ENCODE assay signal across 1 cellular context in genomic region chr10:133318494-133319127, GRCh38.
TF ChIP-seq lines count a peak whose summit lies in the region.

No MANE protein-coding gene starts in this region.

TF ChIP-seq in HepG2, 621 proteins besides CTCF, POLR2A, EP300 and RAD21 (continued from another document and continues in another):
- TF ChIP-seq, protein P1, sequence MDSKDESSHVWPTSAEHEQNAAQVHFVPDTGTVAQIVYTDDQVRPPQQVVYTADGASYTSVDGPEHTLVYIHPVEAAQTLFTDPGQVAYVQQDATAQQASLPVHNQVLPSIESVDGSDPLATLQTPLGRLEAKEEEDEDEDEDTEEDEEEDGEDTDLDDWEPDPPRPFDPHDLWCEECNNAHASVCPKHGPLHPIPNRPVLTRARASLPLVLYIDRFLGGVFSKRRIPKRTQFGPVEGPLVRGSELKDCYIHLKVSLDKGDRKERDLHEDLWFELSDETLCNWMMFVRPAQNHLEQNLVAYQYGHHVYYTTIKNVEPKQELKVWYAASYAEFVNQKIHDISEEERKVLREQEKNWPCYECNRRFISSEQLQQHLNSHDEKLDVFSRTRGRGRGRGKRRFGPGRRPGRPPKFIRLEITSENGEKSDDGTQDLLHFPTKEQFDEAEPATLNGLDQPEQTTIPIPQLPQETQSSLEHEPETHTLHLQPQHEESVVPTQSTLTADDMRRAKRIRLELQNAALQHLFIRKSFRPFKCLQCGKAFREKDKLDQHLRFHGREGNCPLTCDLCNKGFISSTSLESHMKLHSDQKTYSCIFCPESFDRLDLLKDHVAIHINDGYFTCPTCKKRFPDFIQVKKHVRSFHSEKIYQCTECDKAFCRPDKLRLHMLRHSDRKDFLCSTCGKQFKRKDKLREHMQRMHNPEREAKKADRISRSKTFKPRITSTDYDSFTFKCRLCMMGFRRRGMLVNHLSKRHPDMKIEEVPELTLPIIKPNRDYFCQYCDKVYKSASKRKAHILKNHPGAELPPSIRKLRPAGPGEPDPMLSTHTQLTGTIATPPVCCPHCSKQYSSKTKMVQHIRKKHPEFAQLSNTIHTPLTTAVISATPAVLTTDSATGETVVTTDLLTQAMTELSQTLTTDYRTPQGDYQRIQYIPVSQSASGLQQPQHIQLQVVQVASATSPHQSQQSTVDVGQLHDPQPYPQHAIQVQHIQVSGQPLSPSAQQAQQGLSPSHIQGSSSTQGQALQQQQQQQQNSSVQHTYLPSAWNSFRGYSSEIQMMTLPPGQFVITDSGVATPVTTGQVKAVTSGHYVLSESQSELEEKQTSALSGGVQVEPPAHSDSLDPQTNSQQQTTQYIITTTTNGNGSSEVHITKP (CRISPR knock-in tag; IDR thresholded peaks at IDR 0.05; ENCODE audit: low read depth) = peak; percentile 61; the same call in 1 of the 2 replicates
- TF ChIP-seq KDM2A (CRISPR knock-in tag; IDR thresholded peaks at IDR 0.05; ENCODE audit: borderline replicate concordance, low read depth) (peak; percentile 90), UBTF (CRISPR knock-in tag; IDR thresholded peaks at IDR 0.05) (peak; percentile 99), RNF2 (conservative IDR thresholded peaks at IDR 0.05; ENCODE audit: low read depth) (0 out of 2 replicates have a peak, but pooled peaks have one; percentile 21), ZNF672 (CRISPR knock-in tag; IDR thresholded peaks at IDR 0.05) (no peak), ZHX1 (CRISPR knock-in tag; IDR thresholded peaks at IDR 0.05; ENCODE audit: low read depth) (no peak), MIER2 (CRISPR knock-in tag; IDR thresholded peaks at IDR 0.05) (no peak), KAT8 (CRISPR knock-in tag; IDR thresholded peaks at IDR 0.05) (0 out of 2 replicates have a peak, but pooled peaks have one; percentile 53), DDIT3 (CRISPR knock-in tag; IDR thresholded peaks at IDR 0.05) (no peak), CERS6 (CRISPR knock-in tag; IDR thresholded peaks at IDR 0.05) (no peak), FOXJ3 (CRISPR knock-in tag; IDR thresholded peaks at IDR 0.05; ENCODE audit: borderline replicate concordance) (no peak), ZSCAN9 (CRISPR knock-in tag; IDR thresholded peaks at IDR 0.05; ENCODE audit: borderline replicate concordance) (no peak), SIX1 (CRISPR knock-in tag; IDR thresholded peaks at IDR 0.05; ENCODE audit: borderline replicate concordance) (no peak), MEIS2 (CRISPR knock-in tag; IDR thresholded peaks at IDR 0.05) (0 out of 2 replicates have a peak, but pooled peaks have one; percentile 41), SRSF9 (IDR thresholded peaks at IDR 0.05; ENCODE audit: borderline replicate concordance, insufficient read depth, low read depth, low read length, poor library complexity, severe bottlenecking) (no peak), GATAD2A (CRISPR knock-in tag; IDR thresholded peaks at IDR 0.05) (peak; percentile 64), ZNF496 (CRISPR knock-in tag; IDR thresholded peaks at IDR 0.05; ENCODE audit: insufficient replicate concordance) (no peak), ZBTB42 (CRISPR knock-in tag; IDR thresholded peaks at IDR 0.05) (no peak), TAF15 (IDR thresholded peaks at IDR 0.05; ENCODE audit: low read depth, low read length, poor library complexity, severe bottlenecking) (no peak), NFKB2 (CRISPR knock-in tag; IDR thresholded peaks at IDR 0.05; ENCODE audit: borderline replicate concordance) (peak; percentile 45; the same call in 1 of the 2 replicates), ZNF777 (CRISPR knock-in tag; IDR thresholded peaks at IDR 0.05) (peak; percentile 72), NFRKB (IDR thresholded peaks at IDR 0.05) (no peak)
- TF ChIP-seq, protein P2, sequence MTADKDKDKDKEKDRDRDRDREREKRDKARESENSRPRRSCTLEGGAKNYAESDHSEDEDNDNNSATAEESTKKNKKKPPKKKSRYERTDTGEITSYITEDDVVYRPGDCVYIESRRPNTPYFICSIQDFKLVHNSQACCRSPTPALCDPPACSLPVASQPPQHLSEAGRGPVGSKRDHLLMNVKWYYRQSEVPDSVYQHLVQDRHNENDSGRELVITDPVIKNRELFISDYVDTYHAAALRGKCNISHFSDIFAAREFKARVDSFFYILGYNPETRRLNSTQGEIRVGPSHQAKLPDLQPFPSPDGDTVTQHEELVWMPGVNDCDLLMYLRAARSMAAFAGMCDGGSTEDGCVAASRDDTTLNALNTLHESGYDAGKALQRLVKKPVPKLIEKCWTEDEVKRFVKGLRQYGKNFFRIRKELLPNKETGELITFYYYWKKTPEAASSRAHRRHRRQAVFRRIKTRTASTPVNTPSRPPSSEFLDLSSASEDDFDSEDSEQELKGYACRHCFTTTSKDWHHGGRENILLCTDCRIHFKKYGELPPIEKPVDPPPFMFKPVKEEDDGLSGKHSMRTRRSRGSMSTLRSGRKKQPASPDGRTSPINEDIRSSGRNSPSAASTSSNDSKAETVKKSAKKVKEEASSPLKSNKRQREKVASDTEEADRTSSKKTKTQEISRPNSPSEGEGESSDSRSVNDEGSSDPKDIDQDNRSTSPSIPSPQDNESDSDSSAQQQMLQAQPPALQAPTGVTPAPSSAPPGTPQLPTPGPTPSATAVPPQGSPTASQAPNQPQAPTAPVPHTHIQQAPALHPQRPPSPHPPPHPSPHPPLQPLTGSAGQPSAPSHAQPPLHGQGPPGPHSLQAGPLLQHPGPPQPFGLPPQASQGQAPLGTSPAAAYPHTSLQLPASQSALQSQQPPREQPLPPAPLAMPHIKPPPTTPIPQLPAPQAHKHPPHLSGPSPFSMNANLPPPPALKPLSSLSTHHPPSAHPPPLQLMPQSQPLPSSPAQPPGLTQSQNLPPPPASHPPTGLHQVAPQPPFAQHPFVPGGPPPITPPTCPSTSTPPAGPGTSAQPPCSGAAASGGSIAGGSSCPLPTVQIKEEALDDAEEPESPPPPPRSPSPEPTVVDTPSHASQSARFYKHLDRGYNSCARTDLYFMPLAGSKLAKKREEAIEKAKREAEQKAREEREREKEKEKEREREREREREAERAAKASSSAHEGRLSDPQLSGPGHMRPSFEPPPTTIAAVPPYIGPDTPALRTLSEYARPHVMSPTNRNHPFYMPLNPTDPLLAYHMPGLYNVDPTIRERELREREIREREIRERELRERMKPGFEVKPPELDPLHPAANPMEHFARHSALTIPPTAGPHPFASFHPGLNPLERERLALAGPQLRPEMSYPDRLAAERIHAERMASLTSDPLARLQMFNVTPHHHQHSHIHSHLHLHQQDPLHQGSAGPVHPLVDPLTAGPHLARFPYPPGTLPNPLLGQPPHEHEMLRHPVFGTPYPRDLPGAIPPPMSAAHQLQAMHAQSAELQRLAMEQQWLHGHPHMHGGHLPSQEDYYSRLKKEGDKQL (CRISPR knock-in tag; IDR thresholded peaks at IDR 0.05; ENCODE audit: low read depth) = no peak
- TF ChIP-seq, protein P3, sequence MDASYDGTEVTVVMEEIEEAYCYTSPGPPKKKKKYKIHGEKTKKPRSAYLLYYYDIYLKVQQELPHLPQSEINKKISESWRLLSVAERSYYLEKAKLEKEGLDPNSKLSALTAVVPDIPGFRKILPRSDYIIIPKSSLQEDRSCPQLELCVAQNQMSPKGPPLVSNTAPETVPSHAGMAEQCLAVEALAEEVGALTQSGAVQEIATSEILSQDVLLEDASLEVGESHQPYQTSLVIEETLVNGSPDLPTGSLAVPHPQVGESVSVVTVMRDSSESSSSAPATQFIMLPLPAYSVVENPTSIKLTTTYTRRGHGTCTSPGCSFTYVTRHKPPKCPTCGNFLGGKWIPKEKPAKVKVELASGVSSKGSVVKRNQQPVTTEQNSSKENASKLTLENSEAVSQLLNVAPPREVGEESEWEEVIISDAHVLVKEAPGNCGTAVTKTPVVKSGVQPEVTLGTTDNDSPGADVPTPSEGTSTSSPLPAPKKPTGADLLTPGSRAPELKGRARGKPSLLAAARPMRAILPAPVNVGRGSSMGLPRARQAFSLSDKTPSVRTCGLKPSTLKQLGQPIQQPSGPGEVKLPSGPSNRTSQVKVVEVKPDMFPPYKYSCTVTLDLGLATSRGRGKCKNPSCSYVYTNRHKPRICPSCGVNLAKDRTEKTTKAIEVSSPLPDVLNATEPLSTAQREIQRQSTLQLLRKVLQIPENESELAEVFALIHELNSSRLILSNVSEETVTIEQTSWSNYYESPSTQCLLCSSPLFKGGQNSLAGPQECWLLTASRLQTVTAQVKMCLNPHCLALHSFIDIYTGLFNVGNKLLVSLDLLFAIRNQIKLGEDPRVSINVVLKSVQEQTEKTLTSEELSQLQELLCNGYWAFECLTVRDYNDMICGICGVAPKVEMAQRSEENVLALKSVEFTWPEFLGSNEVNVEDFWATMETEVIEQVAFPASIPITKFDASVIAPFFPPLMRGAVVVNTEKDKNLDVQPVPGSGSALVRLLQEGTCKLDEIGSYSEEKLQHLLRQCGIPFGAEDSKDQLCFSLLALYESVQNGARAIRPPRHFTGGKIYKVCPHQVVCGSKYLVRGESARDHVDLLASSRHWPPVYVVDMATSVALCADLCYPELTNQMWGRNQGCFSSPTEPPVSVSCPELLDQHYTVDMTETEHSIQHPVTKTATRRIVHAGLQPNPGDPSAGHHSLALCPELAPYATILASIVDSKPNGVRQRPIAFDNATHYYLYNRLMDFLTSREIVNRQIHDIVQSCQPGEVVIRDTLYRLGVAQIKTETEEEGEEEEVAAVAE (CRISPR knock-in tag; IDR thresholded peaks at IDR 0.05; ENCODE audit: borderline replicate concordance) = no peak
- TF ChIP-seq, protein P4, sequence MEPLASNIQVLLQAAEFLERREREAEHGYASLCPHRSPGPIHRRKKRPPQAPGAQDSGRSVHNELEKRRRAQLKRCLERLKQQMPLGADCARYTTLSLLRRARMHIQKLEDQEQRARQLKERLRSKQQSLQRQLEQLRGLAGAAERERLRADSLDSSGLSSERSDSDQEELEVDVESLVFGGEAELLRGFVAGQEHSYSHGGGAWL (CRISPR knock-in tag; IDR thresholded peaks at IDR 0.05) = 0 out of 2 replicates have a peak, but pooled peaks have one; percentile 32
- TF ChIP-seq, protein P5, sequence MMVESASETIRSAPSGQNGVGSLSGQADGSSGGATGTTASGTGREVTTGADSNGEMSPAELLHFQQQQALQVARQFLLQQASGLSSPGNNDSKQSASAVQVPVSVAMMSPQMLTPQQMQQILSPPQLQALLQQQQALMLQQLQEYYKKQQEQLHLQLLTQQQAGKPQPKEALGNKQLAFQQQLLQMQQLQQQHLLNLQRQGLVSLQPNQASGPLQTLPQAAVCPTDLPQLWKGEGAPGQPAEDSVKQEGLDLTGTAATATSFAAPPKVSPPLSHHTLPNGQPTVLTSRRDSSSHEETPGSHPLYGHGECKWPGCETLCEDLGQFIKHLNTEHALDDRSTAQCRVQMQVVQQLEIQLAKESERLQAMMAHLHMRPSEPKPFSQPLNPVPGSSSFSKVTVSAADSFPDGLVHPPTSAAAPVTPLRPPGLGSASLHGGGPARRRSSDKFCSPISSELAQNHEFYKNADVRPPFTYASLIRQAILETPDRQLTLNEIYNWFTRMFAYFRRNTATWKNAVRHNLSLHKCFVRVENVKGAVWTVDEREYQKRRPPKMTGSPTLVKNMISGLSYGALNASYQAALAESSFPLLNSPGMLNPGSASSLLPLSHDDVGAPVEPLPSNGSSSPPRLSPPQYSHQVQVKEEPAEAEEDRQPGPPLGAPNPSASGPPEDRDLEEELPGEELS (CRISPR knock-in tag; IDR thresholded peaks at IDR 0.05) = 0 out of 2 replicates have a peak, but pooled peaks have one; percentile 8
- TF ChIP-seq, protein P6, sequence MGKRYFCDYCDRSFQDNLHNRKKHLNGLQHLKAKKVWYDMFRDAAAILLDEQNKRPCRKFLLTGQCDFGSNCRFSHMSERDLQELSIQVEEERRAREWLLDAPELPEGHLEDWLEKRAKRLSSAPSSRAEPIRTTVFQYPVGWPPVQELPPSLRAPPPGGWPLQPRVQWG (CRISPR knock-in tag; IDR thresholded peaks at IDR 0.05; ENCODE audit: borderline replicate concordance, low read depth) = no peak
